9 cellular contexts compared by ENCODE assay signal in the genomic region with DNA sequence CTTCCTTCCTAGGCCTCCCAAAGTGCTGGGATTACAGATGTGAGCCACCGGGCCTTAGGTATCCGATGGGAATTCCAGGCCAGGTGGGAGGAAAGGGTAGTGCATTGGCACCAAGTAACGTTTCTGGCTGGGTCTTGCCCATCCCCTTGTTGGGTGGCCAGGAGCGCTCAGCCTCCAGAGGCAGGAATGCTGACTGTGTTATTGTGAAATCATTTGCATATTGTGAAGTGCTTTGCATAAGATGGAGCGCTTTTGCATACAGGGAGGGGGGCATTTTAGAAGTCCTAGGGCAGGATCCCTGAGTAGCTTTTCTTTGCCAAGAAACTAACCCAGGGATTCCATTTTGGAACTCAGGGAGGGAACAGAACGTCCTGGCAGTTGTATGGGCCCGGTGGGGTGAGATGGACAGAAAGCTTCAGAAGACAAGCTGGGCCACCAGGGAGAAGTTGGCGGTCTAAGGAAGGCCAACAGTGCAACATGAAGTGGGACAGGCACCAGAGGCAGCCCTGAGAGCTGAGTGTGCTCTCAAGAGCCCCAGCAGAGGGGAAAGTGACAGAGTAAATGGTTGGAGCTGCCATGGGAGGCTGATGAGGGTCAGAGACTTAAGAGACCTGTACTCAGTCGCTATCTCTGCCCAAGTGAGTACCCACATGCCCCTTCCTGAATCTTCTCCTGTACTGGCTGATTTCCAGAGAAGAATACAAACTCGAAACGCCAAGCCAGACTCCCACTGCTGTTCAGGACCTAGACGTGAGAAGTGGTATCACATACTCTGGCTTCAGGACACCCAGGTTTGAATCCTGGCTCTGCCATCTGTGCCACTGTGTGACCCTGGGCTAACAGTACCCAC. TPM values are rescaled to one million over a fixed set of nuclear protein-coding genes. Genes with fewer than 3 reads are reported as not detected.
DNase-seq lines count a peak whose midpoint lies in the region; ATAC-seq, FAIRE-seq and TF ChIP-seq lines count a peak whose summit lies in the region.
"Had no signal": no experiment of that assay in that cellular context is flagged by ENCODE, and none has a peak within 500 bp of the region (broad histone marks: within the 10 kb centered on the region; RNA-seq: fewer than 3 reads in every experiment).

No MANE protein-coding gene starts in this region.

- no peak for TF ChIP-seq POLR2A in Peyer's patch (IDR thresholded peaks at IDR 0.05)

- TF ChIP-seq CTCF in GM06990 (IDR thresholded peaks at IDR 0.05; ENCODE audit: insufficient read depth, low read length, poor library complexity, severe bottlenecking) = no peak
- no peak for TF ChIP-seq CTCF in Peyer's patch (IDR thresholded peaks at IDR 0.05)
- no peak for TF ChIP-seq CTCF in pancreas (IDR thresholded peaks at IDR 0.05)

- no peak for FAIRE-seq in pancreas (lab: Jason Lieb, UNC)

- peaks cover 0 to 30% (median 9%) of the 10 kb centered on the region in 4 donors for H3K4me1 ChIP-seq in Peyer's patch
- peaks cover 7 to 18% of the 10 kb centered on the region in 2 donors for H3K4me1 ChIP-seq in esophagus (ENCODE audit: control insufficient read depth in 2 of 2, insufficient read depth in 2 of 2, low read length in 1 of 2)
- peaks cover 11 to 19% (median 14%) of the 10 kb centered on the region in 3 donors for H3K4me1 ChIP-seq in pancreas

- no peaks in the 10 kb centered on the region for H3K27me3 ChIP-seq in GM06990 (replicated peaks; ENCODE audit: control insufficient read depth, insufficient read depth, low read length)
- H3K27me3 ChIP-seq in Peyer's patch = no peaks in the 10 kb centered on the region
- no peaks in the 10 kb centered on the region for H3K27me3 ChIP-seq in esophagus (ENCODE audit: control insufficient read depth in 1 of 2, insufficient read depth in 2 of 2, low read length in 2 of 2)
- no peaks in the 10 kb centered on the region for H3K27me3 ChIP-seq in pancreas

- no peaks in the 10 kb centered on the region for H3K36me3 ChIP-seq in GM06990 (ENCODE audit: control insufficient read depth, insufficient read depth, low read length)
- peaks cover 0 to 4% (median 0%) of the 10 kb centered on the region in 3 donors for H3K36me3 ChIP-seq in Peyer's patch
- no peaks in the 10 kb centered on the region for H3K36me3 ChIP-seq in esophagus (ENCODE audit: control insufficient read depth in 2 of 2, insufficient read depth in 2 of 2, low read length in 1 of 2)
- no peaks in the 10 kb centered on the region for H3K36me3 ChIP-seq in pancreas

- ATAC-seq in pancreas = no peak
- no peak for ATAC-seq in GM18519 (IDR thresholded peaks at IDR 0.05; ENCODE audit: low FRiP score, unreplicated experiment)
- no peak for ATAC-seq in GM19351 (IDR thresholded peaks at IDR 0.05; ENCODE audit: unreplicated experiment)

- 40 to 49% methylated on average over 12 of the region's 12 CpGs for WGBS in esophagus, 2 donors
- WGBS in pancreas, 2 donors = 54 to 57% methylated on average over 12 of the region's 12 CpGs

- H3K4me3 ChIP-seq in GM06990 (replicated peaks; ENCODE audit: low read depth, low read length) = peak overlapping the region; percentile 62
- peak overlapping the region; percentile 72 to 82 (median 78) for H3K4me3 ChIP-seq in Peyer's patch
- H3K4me3 ChIP-seq in esophagus (ENCODE audit: low read depth in 1 of 2, low read length in 2 of 2) = peak overlapping the region; percentile 60 to 63
- H3K4me3 ChIP-seq in pancreas = peak overlapping the region; percentile 47 to 75 (median 65)

- intact Hi-C loops in pancreas (cut with DNase I) = no loop called here

- no peak for DNase-seq in GM06990 (ENCODE audit: extremely low read depth, insufficient read length)
- no peak for DNase-seq in Peyer's patch
- DNase-seq in pancreas = peak in 1 of 6 donors; percentile 46
- DNase-seq in NCI-H1436 (lab: John Stamatoyannopoulos, UW) = no peak
- no peak for DNase-seq in NCI-H82 treated with DMSO at 0.1 percent for 48 hours (lab: John Stamatoyannopoulos, UW; ENCODE audit: unreplicated experiment)

- peak overlapping the region; percentile 83 to 93 (median 88) for H3K27ac ChIP-seq in Peyer's patch
- peak overlapping the region; percentile 77 to 94 for H3K27ac ChIP-seq in esophagus (ENCODE audit: low read depth in 2 of 2, low read length in 1 of 2)
- H3K27ac ChIP-seq in pancreas = peak overlapping the region; percentile 75 to 95 (median 90)

- H3K9me3 ChIP-seq in Peyer's patch = no peaks in the 10 kb centered on the region
- no peaks in the 10 kb centered on the region for H3K9me3 ChIP-seq in esophagus (ENCODE audit: control insufficient read depth in 2 of 2, insufficient read depth in 1 of 2, low read depth in 1 of 2, low read length in 1 of 2)
- H3K9me3 ChIP-seq in pancreas = no peaks in the 10 kb centered on the region

RNA-seq across cellular contexts. Expression of gene SLC39A13, which starts 1.3 kb away (rescaled TPM):
- 10 to 100 TPM; 19.8 to 56.6 (median 39.6) TPM for total RNA-seq in Peyer's patch
- 10 to 100 TPM; 14.3 to 21.1 TPM for polyA plus RNA-seq in esophagus
- 10 to 100 TPM; 14.6 to 28.5 (median 19.3) TPM for total RNA-seq in pancreas
- 10 to 100 TPM; 52.6 to 55.6 TPM for polyA plus RNA-seq in pancreas

RNA-seq across cellular contexts. Expression of gene PSMC3, which starts 19.1 kb away (rescaled TPM):
- total RNA-seq in Peyer's patch (100 to 1,000 TPM in 1 of 4 donors, 10 to 100 TPM in 3; 47.6 to 121 (median 70.9) TPM), pancreas (10 to 100 TPM; 37.4 to 59.4 (median 50.3) TPM)
- polyA plus RNA-seq in esophagus (100 to 1,000 TPM in 1 of 2 donors, 10 to 100 TPM in 1; 90.3 to 137 TPM), pancreas (10 to 100 TPM; 55.0 to 67.5 TPM)

RNA-seq across cellular contexts. Expression of gene SPI1, which starts 28.8 kb away (rescaled TPM):
- total RNA-seq in Peyer's patch (10 to 100 TPM in 1 of 4 donors, 1 to 10 TPM in 3; 2.6 to 27.2 (median 7.8) TPM), pancreas (10 to 100 TPM in 2 of 6 donors, 1 to 10 TPM in 4; 1.0 to 24.2 (median 4.5) TPM)
- polyA plus RNA-seq in esophagus (1 to 10 TPM; 3.9 to 6.8 TPM), pancreas (1 to 10 TPM; 4.7 to 7.6 TPM)
- total RNA-seq: NCI-H460 had no signal

RNA-seq across cellular contexts. Expression of gene RAPSN, which starts 41.8 kb away (rescaled TPM):
- total RNA-seq in Peyer's patch (under 1 TPM in 2 of 4 donors, not detected in 2; 0.54 to 0.76 TPM), pancreas (under 1 TPM; 0.18 to 0.56 (median 0.30) TPM)
- polyA plus RNA-seq in esophagus (under 1 TPM; 0.13 to 0.16 TPM), pancreas (under 1 TPM; 0.34 to 0.92 TPM)

RNA-seq across cellular contexts. Expression of gene MYBPC3, which starts 54.6 kb away (rescaled TPM):
- total RNA-seq in Peyer's patch = not detected
- polyA plus RNA-seq in esophagus = under 1 TPM; 0.04 to 0.08 TPM
- total RNA-seq in pancreas = 1 to 10 TPM in 1 of 6 donors, under 1 TPM in 3, not detected in 2; 0.06 to 1.0 (median 0.09) TPM
- under 1 TPM; 0.14 to 0.23 TPM for polyA plus RNA-seq in pancreas
